In the genomic region with DNA sequence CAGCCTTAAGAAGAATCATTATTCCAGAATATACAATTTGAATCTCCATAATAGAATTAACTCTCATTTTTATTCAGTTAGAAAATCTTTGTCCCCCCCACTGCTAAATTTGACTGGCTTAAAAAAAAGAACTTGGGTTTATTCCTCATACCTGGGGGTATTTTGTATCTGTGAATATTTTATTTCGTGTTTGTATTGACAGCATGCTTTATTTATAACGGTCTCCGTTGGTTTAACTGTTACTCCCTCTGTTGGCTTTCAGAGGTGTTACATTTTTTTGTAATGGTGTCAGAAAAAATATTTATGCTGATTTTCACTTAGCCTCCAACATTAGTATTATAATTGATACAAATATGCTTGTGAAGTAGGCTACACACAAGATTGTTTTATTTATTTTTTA, we compare ENCODE assay signal across 8 cellular contexts.
DNase-seq lines count a peak whose midpoint lies in the region; ATAC-seq, FAIRE-seq and TF ChIP-seq lines count a peak whose summit lies in the region.

No MANE protein-coding gene starts in this region.

- H3K27me3 ChIP-seq in RWPE2 (ENCODE audit: insufficient read depth, poor library complexity, severe bottlenecking) = no peaks in the 10 kb centered on the region
- no peaks in the 10 kb centered on the region for H3K27me3 ChIP-seq in prostate gland (replicated peaks; ENCODE audit: insufficient read depth)

- H3K4me1 ChIP-seq in A549 (0 out of 3 replicates have a peak, but pooled peaks cover 3% of the 10 kb centered on the region), RWPE2 (ENCODE audit: insufficient read depth, poor library complexity, severe bottlenecking) (no peaks in the 10 kb centered on the region), prostate gland (replicated peaks) (no peaks in the 10 kb centered on the region)

- no peak for FAIRE-seq in A549 (lab: Jason Lieb, UNC)

- peak; percentile 14 to 40 for DNase-seq in A549 (ENCODE audit: low read depth in 1 of 2, low spot score in 1 of 2)
- DNase-seq in GM12865 (ENCODE audit: low read depth) = peak; percentile 41
- no peak for DNase-seq in RWPE2 (ENCODE audit: low spot score)
- no peak for DNase-seq in glutamatergic neuron
- no peak for DNase-seq in prostate gland (ENCODE audit: low spot score)
- no peak for DNase-seq in activated CD4-positive, alpha-beta T cell treated with anti-CD3 and anti-CD28 coated beads, Interleukin-2, amount 50 U/mL, for 48 hours
- DNase-seq in GF-D8 (lab: John Stamatoyannopoulos, UW) = no peak
- DNase-seq in activated CD8-positive, alpha-beta memory T cell treated with anti-CD3 and anti-CD28 coated beads, Interleukin-2, amount 50 U/mL, for 4 hours = no peak

- H3K4me3 ChIP-seq in A549 (no peak overlapping the region), GM12865 (ENCODE audit: low read depth, low read length) (no peak overlapping the region), RWPE2 (ENCODE audit: severe bottlenecking) (no peak overlapping the region), prostate gland (no peak overlapping the region)

- CTCF ChIA-PET in A549 (lab: Yijun Ruan, JAX) = interaction anchor here (0.7 to 6.5 kb wide), 4 partner anchors 18 to 68 kb away, joined by 3 to 35 read pairs (median 4); a partner anchor contains a TSS

- TF ChIP-seq POLR2A in A549 (IDR thresholded peaks at IDR 0.05; ENCODE audit: low read length) = no peak
- no peak for TF ChIP-seq POLR2A in prostate gland (IDR thresholded peaks at IDR 0.05)

- H3K4me1 Mint-ChIP-seq in glutamatergic neuron (ENCODE audit: low read depth, unreplicated experiment) = peaks cover 4% of the 10 kb centered on the region

- no peaks in the 10 kb centered on the region for H3K36me3 Mint-ChIP-seq in glutamatergic neuron (ENCODE audit: unreplicated experiment)

- H3K27me3 Mint-ChIP-seq in glutamatergic neuron (ENCODE audit: unreplicated experiment) = no peaks in the 10 kb centered on the region

- TF ChIP-seq RAD21 in A549 (conservative IDR thresholded peaks at IDR 0.05 in 1 of 2, IDR thresholded peaks at IDR 0.05 in 1 of 2) = peak; percentile 47; a peak in 4 of 5 replicates

- peaks cover 27% of the 10 kb centered on the region for H3K36me3 ChIP-seq in RWPE2 (ENCODE audit: low read depth)
- H3K36me3 ChIP-seq in prostate gland = no peaks in the 10 kb centered on the region

- no peak for TF ChIP-seq EP300 in A549 (IDR thresholded peaks at IDR 0.05)

- WGBS in A549 (ENCODE audit: missing lambda C conversion rate) = 8% methylated on average over 3 of the region's 3 CpGs
- WGBS in prostate gland = 75% methylated on average over 3 of the region's 3 CpGs

- peak overlapping the region; percentile 45; the same call in 2 of the 3 replicates for H3K4me2 ChIP-seq in A549

- no peaks in the 10 kb centered on the region for H3K9me3 Mint-ChIP-seq in glutamatergic neuron (ENCODE audit: unreplicated experiment)

- H3K27ac Mint-ChIP-seq in glutamatergic neuron (ENCODE audit: unreplicated experiment) = no peak overlapping the region

- POLR2A ChIA-PET in A549 (lab: Yijun Ruan, JAX) = no interaction called here

- peak; percentile 49 for TF ChIP-seq CTCF in A549 (IDR thresholded peaks at IDR 0.05)
- TF ChIP-seq CTCF in GM12865 (IDR thresholded peaks at IDR 0.05; ENCODE audit: insufficient read depth, low read depth, low read length, missing control alignments) = peak; percentile 40
- TF ChIP-seq CTCF in RWPE2 (IDR thresholded peaks at IDR 0.05; ENCODE audit: poor library complexity, severe bottlenecking) = peak; percentile 58
- TF ChIP-seq CTCF in glutamatergic neuron (IDR thresholded peaks at IDR 0.05; ENCODE audit: partially characterized antibody, unreplicated experiment) = peak; percentile 60
- no peak for TF ChIP-seq CTCF in prostate gland (IDR thresholded peaks at IDR 0.05)

- no peak for ATAC-seq in A549
- ATAC-seq in RWPE2 (ENCODE audit: low read depth) = no peak

- no peak overlapping the region for H3K4me3 Mint-ChIP-seq in glutamatergic neuron (ENCODE audit: unreplicated experiment)

- no peaks in the 10 kb centered on the region for H3K9me3 ChIP-seq in A549
- no peaks in the 10 kb centered on the region for H3K9me3 ChIP-seq in RWPE2 (ENCODE audit: severe bottlenecking)
- H3K9me3 ChIP-seq in prostate gland = no peaks in the 10 kb centered on the region

- H3K27ac ChIP-seq in A549 (no peak overlapping the region), RWPE2 (ENCODE audit: poor library complexity, severe bottlenecking) (no peak overlapping the region), prostate gland (no peak overlapping the region)

- intact Hi-C loops in prostate gland (cut with DNase I) = no loop called here

TF ChIP-seq in A549, 52 proteins besides CTCF, POLR2A, EP300 and RAD21:
- TF ChIP-seq SREBF2 (IDR thresholded peaks at IDR 0.05) = no peak
- TF ChIP-seq PHF8 (IDR thresholded peaks at IDR 0.05; ENCODE audit: borderline replicate concordance, low read depth) = no peak
- no peak for TF ChIP-seq POLR2AphosphoS2 (conservative IDR thresholded peaks at IDR 0.05; ENCODE audit: low read length)
- TF ChIP-seq SMC3 (IDR thresholded peaks at IDR 0.05) = peak; percentile 51
- no peak for TF ChIP-seq RARB (CRISPR knock-in tag; IDR thresholded peaks at IDR 0.05)

Comparison
In these comparisons a context has a peak if more than half of its experiments do, and no peak if none do; other contexts are left out.
1. DNase-seq: peak in A549 (2 of 2) and GM12865 (single experiment); none in RWPE2 (single experiment), glutamatergic neuron (single experiment), prostate gland (single experiment), activated CD4-positive, alpha-beta T cell treated with anti-CD3 and anti-CD28 coated beads, Interleukin-2, amount 50 U/mL, for 48 hours (0 of 2), GF-D8 (single experiment) and activated CD8-positive, alpha-beta memory T cell treated with anti-CD3 and anti-CD28 coated beads, Interleukin-2, amount 50 U/mL, for 4 hours (single experiment).
2. CTCF ChIP-seq: peak in A549 (single experiment), GM12865 (single experiment), RWPE2 (single experiment) and glutamatergic neuron (single experiment); none in prostate gland (0 of 4).